ENCODE assay signal across 7 cellular contexts in the genomic region with DNA sequence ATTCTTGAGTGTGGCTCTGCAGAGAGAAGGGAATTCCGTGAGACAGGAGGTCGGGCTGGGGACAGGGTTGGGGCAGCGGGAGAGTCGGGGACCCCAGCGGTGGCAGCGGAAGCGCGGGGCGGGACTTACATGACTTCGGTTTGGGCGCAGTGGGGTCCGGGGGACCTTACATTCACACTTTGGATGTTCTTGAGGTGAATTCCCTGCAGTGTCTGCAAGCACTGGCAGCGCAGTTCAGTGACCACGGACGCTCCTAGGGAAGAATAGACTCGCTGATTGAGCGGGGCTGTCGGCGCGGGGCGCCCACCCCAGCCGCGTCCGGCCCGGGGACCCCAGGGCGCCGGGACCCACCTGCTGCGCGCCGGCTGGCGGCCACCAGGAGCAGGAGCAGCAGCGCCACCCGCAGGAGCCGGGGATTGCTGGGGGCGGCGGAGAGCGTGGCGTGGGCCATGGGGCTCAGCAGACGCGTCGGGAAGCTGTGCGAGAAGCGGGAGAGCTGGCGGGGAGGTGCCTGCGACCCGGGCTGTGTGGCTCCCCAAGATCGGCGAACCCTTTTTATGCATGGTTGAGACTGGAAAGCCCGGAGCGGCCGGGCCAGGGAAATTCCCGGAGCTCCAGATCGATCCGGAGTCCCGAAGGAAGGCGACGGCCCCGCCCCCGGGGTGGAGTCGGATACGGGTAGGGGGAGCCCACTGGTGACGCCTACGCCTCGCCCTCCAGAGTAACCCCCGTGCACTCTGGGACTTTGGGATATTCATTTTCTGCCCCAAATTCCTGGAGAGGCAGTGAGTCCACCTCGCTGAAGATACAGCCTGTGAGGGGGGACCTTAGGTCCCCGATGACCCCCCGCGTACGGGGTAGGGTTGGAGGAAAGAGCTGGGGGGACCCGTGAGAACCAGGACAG. TPM values are rescaled to one million over a fixed set of nuclear protein-coding genes. Genes with fewer than 3 reads are reported as not detected.
DNase-seq lines count a peak whose midpoint lies in the region; ATAC-seq and TF ChIP-seq lines count a peak whose summit lies in the region.

A gene (minus strand): TSS at position 529 of the 904 bp plus-strand sequence. CDS start 78 bp downstream, at position 451.

- peak within 1 kb of the TSS; percentile 84 for H3K4me2 ChIP-seq in KMS-11

- H3K4me3 ChIP-seq in KMS-11 (IDR thresholded peaks at IDR 0.05; ENCODE audit: insufficient read depth, low read depth, low read length) (peak within 1 kb of the TSS; percentile 69), foreskin fibroblast (ENCODE audit: low read depth in 1 of 2, low read length in 2 of 2) (peak within 1 kb of the TSS; percentile 81 to 85)
- H3K4me3 ChIP-seq in naive thymus-derived CD4-positive, alpha-beta T cell (ENCODE audit: low read length), result peak within 1 kb of the TSS; percentile 54

- no peak within 1 kb of the TSS for H3K27ac Mint-ChIP-seq in activated T-cell treated with anti-CD3 and anti-CD28 coated beads, Interleukin-2, amount 50 U/mL, for 24 hours
- peak within 1 kb of the TSS in 1 of 9 donors; percentile 76 for H3K27ac Mint-ChIP-seq in naive thymus-derived CD4-positive, alpha-beta T cell

- no peaks in the 10 kb centered on the region for H3K79me2 ChIP-seq in KMS-11 (ENCODE audit: insufficient read depth, low read depth)

- H3K27ac ChIP-seq in KMS-11, result no peak within 1 kb of the TSS
- no peak within 1 kb of the TSS for H3K27ac ChIP-seq in naive thymus-derived CD4-positive, alpha-beta T cell (ENCODE audit: low read depth, low read length)

- DNase-seq in GDM1 (lab: John Stamatoyannopoulos, UW) (peak; percentile 79), foreskin fibroblast (peak; percentile 65 to 91)
- DNase-seq in activated T-cell treated with anti-CD3 and anti-CD28 coated beads, Interleukin-2, amount 50 U/mL, for 24 hours, result peak; percentile 34
- peak in 4 of 9 donors; percentile 7 to 24 (median 16) for DNase-seq in naive thymus-derived CD4-positive, alpha-beta T cell

- H4K20me1 ChIP-seq in KMS-11 (ENCODE audit: insufficient read depth), result no peaks in the 10 kb centered on the region

- intact Hi-C loops in naive thymus-derived CD4-positive, alpha-beta T cell (cut with micrococcal nuclease), result no loop called here

- H3K9me3 ChIP-seq in naive thymus-derived CD4-positive, alpha-beta T cell (ENCODE audit: control insufficient read depth in 2 of 3, low read length in 3 of 3), result no peaks in the 10 kb centered on the region

- peak within 1 kb of the TSS; percentile 100 for H2AFZ ChIP-seq in KMS-11 (ENCODE audit: low read depth)

- H3K36me3 ChIP-seq in KMS-11 (ENCODE audit: insufficient read depth), result no peaks in the 10 kb centered on the region
- H3K36me3 ChIP-seq in naive thymus-derived CD4-positive, alpha-beta T cell (ENCODE audit: control insufficient read depth in 2 of 3, insufficient read depth in 3 of 3, low read length in 3 of 3), result no peaks in the 10 kb centered on the region

- peak within 1 kb of the TSS; percentile 63; the same call in 1 of the 2 replicates for H3K9ac ChIP-seq in KMS-11

- H3K27me3 Mint-ChIP-seq in activated T-cell treated with anti-CD3 and anti-CD28 coated beads, Interleukin-2, amount 50 U/mL, for 24 hours, result peaks cover 57% of the 10 kb centered on the region
- H3K27me3 Mint-ChIP-seq in naive thymus-derived CD4-positive, alpha-beta T cell, result peaks cover 57 to 66% (median 62%) of the 10 kb centered on the region in 5 donors

- H3K4me3 Mint-ChIP-seq in activated T-cell treated with anti-CD3 and anti-CD28 coated beads, Interleukin-2, amount 50 U/mL, for 24 hours, result peak within 1 kb of the TSS; percentile 68
- H3K4me3 Mint-ChIP-seq in naive thymus-derived CD4-positive, alpha-beta T cell, result peak within 1 kb of the TSS; percentile 66 to 90 (median 84)

- TF ChIP-seq CTCF in KMS-11 (conservative IDR thresholded peaks at IDR 0.05; ENCODE audit: low read depth, low read length) (peak; percentile 49), foreskin fibroblast (IDR thresholded peaks at IDR 0.05; ENCODE audit: low read depth, low read length) (peak; percentile 13)

- H3K9me3 Mint-ChIP-seq in activated T-cell treated with anti-CD3 and anti-CD28 coated beads, Interleukin-2, amount 50 U/mL, for 24 hours, result no peaks in the 10 kb centered on the region
- H3K9me3 Mint-ChIP-seq in naive thymus-derived CD4-positive, alpha-beta T cell, result no peaks in the 10 kb centered on the region

- CTCF ChIA-PET in naive thymus-derived CD4-positive, alpha-beta T cell (lab: Charles Lee), result no interaction called here

- POLR2A ChIA-PET in naive thymus-derived CD4-positive, alpha-beta T cell (lab: Charles Lee), result no interaction called here

- ATAC-seq in GM21423 (IDR thresholded peaks at IDR 0.05; ENCODE audit: unreplicated experiment) (peak; percentile 57), GM18861 (IDR thresholded peaks at IDR 0.05; ENCODE audit: unreplicated experiment) (no peak)
- peak; percentile 70 for ATAC-seq in naive thymus-derived CD4-positive, alpha-beta T cell

- H3K36me3 Mint-ChIP-seq in activated T-cell treated with anti-CD3 and anti-CD28 coated beads, Interleukin-2, amount 50 U/mL, for 24 hours (ENCODE audit: low read depth), result no peaks in the 10 kb centered on the region
- no peaks in the 10 kb centered on the region for H3K36me3 Mint-ChIP-seq in naive thymus-derived CD4-positive, alpha-beta T cell

- H3K27me3 ChIP-seq in KMS-11 (ENCODE audit: insufficient read depth, low read depth), result no peaks in the 10 kb centered on the region
- peaks cover 0 to 7% of the 10 kb centered on the region in 2 donors for H3K27me3 ChIP-seq in naive thymus-derived CD4-positive, alpha-beta T cell (ENCODE audit: control insufficient read depth in 2 of 2, insufficient read depth in 2 of 2, low read length in 2 of 2)

- H3K4me1 ChIP-seq in KMS-11 (ENCODE audit: low read depth, poor library complexity, severe bottlenecking), result peaks cover 6% of the 10 kb centered on the region
- H3K4me1 ChIP-seq in naive thymus-derived CD4-positive, alpha-beta T cell (ENCODE audit: control insufficient read depth in 2 of 2, insufficient read depth in 2 of 2, low read length in 2 of 2), result no peaks in the 10 kb centered on the region

- peaks cover 9% of the 10 kb centered on the region for H3K4me1 Mint-ChIP-seq in activated T-cell treated with anti-CD3 and anti-CD28 coated beads, Interleukin-2, amount 50 U/mL, for 24 hours (ENCODE audit: low read depth)
- H3K4me1 Mint-ChIP-seq in naive thymus-derived CD4-positive, alpha-beta T cell, result peaks cover 8 to 20% (median 16%) of the 10 kb centered on the region in 7 donors

RNA-seq across cellular contexts. Expression of the gene that starts here (rescaled TPM):
- 10 to 100 TPM in 1 of 5 experiments, 1 to 10 TPM in 1, under 1 TPM in 1, not detected in 2; 0.92 to 15.3 (median 3.0) TPM for total RNA-seq in naive thymus-derived CD4-positive, alpha-beta T cell
- polyA plus RNA-seq in naive thymus-derived CD4-positive, alpha-beta T cell, result not detected
